14 cellular contexts compared by ENCODE assay signal in the genomic region with DNA sequence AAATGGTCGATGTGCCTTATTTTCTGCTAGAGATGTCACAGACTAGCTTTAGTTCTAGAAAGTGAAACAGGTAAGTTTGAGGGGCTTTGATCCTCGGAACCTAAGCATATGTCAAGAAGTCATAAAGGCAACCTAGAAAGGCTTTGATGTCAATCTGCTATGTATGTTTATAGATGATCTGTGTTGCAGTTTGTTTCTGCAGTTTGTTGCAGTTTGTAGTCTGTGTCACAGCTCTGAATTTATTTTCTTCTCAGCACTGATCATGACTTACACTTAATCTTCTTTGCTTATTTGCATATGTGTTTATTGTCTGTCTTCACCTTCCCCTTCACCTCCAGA. TPM values are rescaled to one million over a fixed set of nuclear protein-coding genes. Genes with fewer than 3 reads are reported as not detected.
DNase-seq lines count a peak whose midpoint lies in the region; ATAC-seq and TF ChIP-seq lines count a peak whose summit lies in the region.
"Had no signal": no experiment of that assay in that cellular context is flagged by ENCODE, and none has a peak within 500 bp of the region (broad histone marks: within the 10 kb centered on the region; RNA-seq: fewer than 3 reads in every experiment).

No MANE protein-coding gene starts in this region.

- CTCF ChIA-PET in T-cell (lab: Charles Lee), result interaction anchor here (0.7 to 1.2 kb wide), 3 partner anchors 9 to 48 kb away, joined by 3 to 10 read pairs (median 8); no protein-coding TSS in a partner anchor

- H3K27me3 Mint-ChIP-seq in activated naive CD4-positive, alpha-beta T cell treated with anti-CD3 and anti-CD28 coated beads, Interleukin-2, amount 50 U/mL, for 24 hours, result no peaks in the 10 kb centered on the region
- H3K27me3 Mint-ChIP-seq in T-cell (no peaks in the 10 kb centered on the region), type B pancreatic cell (no peaks in the 10 kb centered on the region)

- no peak for TF ChIP-seq CTCF in hepatocyte (IDR thresholded peaks at IDR 0.05; ENCODE audit: poor library complexity)
- TF ChIP-seq CTCF in type B pancreatic cell (conservative IDR thresholded peaks at IDR 0.05), result no peak

- H3K79me2 ChIP-seq in hepatocyte, result peaks cover 100% of the 10 kb centered on the region

- H3K27ac ChIP-seq in hepatocyte, result no peak overlapping the region
- H3K27ac ChIP-seq: WERI-Rb-1 had no signal

- ATAC-seq in T-cell (replicated peaks in 1 of 4) (peak in 3 of 4 experiments; percentile 58 to 91 (median 58)), HG03571 (IDR thresholded peaks at IDR 0.05; ENCODE audit: unreplicated experiment) (no peak), GM21526 (IDR thresholded peaks at IDR 0.05; ENCODE audit: low FRiP score, unreplicated experiment) (no peak), HG02840 (IDR thresholded peaks at IDR 0.05; ENCODE audit: low FRiP score, unreplicated experiment) (no peak)
- ATAC-seq: GM23338 had no signal

- no peak for DNase-seq in activated naive CD4-positive, alpha-beta T cell (lab: John Stamatoyannopoulos, UW)
- DNase-seq in T-cell (peak in 4 of 34 experiments; percentile 3 to 9 (median 6)), hepatocyte (ENCODE audit: low spot score) (no peak), type B pancreatic cell (ENCODE audit: extremely low spot score, unreplicated experiment) (no peak)
- DNase-seq: adrenal gland; AML-193; effector CD4-positive, alpha-beta T cell; tibial artery; WERI-Rb-1 had no signal

- no peaks in the 10 kb centered on the region for H3K36me3 ChIP-seq in hepatocyte (replicated peaks; ENCODE audit: insufficient read depth, low read depth)
- H3K36me3 ChIP-seq: adrenal gland had no signal

- H3K9me3 ChIP-seq in hepatocyte (ENCODE audit: low read depth), result no peaks in the 10 kb centered on the region
- H3K9me3 ChIP-seq: adrenal gland, tibial artery had no signal

- H3K4me3 ChIP-seq in hepatocyte, result no peak overlapping the region
- H3K4me3 ChIP-seq: GM23338 had no signal

- no peak overlapping the region for H2AFZ ChIP-seq in hepatocyte
- H2AFZ ChIP-seq: GM23338 had no signal

- H3K27me3 ChIP-seq in hepatocyte, result no peaks in the 10 kb centered on the region
- H3K27me3 ChIP-seq: adrenal gland, tibial artery had no signal

- peaks cover 100% of the 10 kb centered on the region for H4K20me1 ChIP-seq in hepatocyte (ENCODE audit: insufficient read depth, poor library complexity, severe bottlenecking)

- peaks cover 63% of the 10 kb centered on the region for H3K4me1 ChIP-seq in hepatocyte (ENCODE audit: insufficient read depth)

- no peaks in the 10 kb centered on the region for H3K9me2 ChIP-seq in hepatocyte (replicated peaks; ENCODE audit: insufficient read depth)

- peak overlapping the region; percentile 79 for H3K4me3 Mint-ChIP-seq in activated naive CD4-positive, alpha-beta T cell treated with anti-CD3 and anti-CD28 coated beads, Interleukin-2, amount 50 U/mL, for 24 hours
- peak overlapping the region; percentile 54 to 96 (median 59) for H3K4me3 Mint-ChIP-seq in T-cell
- peak overlapping the region; percentile 42 for H3K4me3 Mint-ChIP-seq in type B pancreatic cell
- H3K4me3 Mint-ChIP-seq: GM23338 had no signal

- H3K9me3 Mint-ChIP-seq in activated naive CD4-positive, alpha-beta T cell treated with anti-CD3 and anti-CD28 coated beads, Interleukin-2, amount 50 U/mL, for 24 hours, result no peaks in the 10 kb centered on the region
- H3K9me3 Mint-ChIP-seq in T-cell (no peaks in the 10 kb centered on the region), type B pancreatic cell (no peaks in the 10 kb centered on the region)

- H3K27ac Mint-ChIP-seq in activated naive CD4-positive, alpha-beta T cell treated with anti-CD3 and anti-CD28 coated beads, Interleukin-2, amount 50 U/mL, for 24 hours, result peak overlapping the region; percentile 1
- H3K27ac Mint-ChIP-seq in T-cell (peak overlapping the region; percentile 20 to 45), type B pancreatic cell (peak overlapping the region; percentile 7)
- H3K27ac Mint-ChIP-seq: GM23338 had no signal

- WGBS in hepatocyte (ENCODE audit: low lambda C conversion rate, missing lambda C conversion rate), result 56% methylated on average over 2 of the region's 2 CpGs

- POLR2A ChIA-PET in T-cell (lab: Charles Lee), result interaction anchor here in 1 of 2 donors (0.7 kb wide), 1 partner anchor 44 kb away, joined by 4 read pairs; no protein-coding TSS in a partner anchor

- H3K36me3 Mint-ChIP-seq in activated naive CD4-positive, alpha-beta T cell treated with anti-CD3 and anti-CD28 coated beads, Interleukin-2, amount 50 U/mL, for 24 hours, result peaks cover 22% of the 10 kb centered on the region
- peaks cover 41% of the 10 kb centered on the region for H3K36me3 Mint-ChIP-seq in T-cell
- H3K36me3 Mint-ChIP-seq in type B pancreatic cell, result peaks cover 38% of the 10 kb centered on the region

- H3K4me2 ChIP-seq in hepatocyte, result peak overlapping the region; percentile 95

- H3K4me1 Mint-ChIP-seq in activated naive CD4-positive, alpha-beta T cell treated with anti-CD3 and anti-CD28 coated beads, Interleukin-2, amount 50 U/mL, for 24 hours, result peaks cover 87% of the 10 kb centered on the region
- H3K4me1 Mint-ChIP-seq in T-cell (peaks cover 89 to 93% (median 90%) of the 10 kb centered on the region in 3 donors), type B pancreatic cell (ENCODE audit: unreplicated experiment) (peaks cover 49% of the 10 kb centered on the region)

RNA-seq across cellular contexts. Expression of a gene that starts 5.9 kb away (rescaled TPM):
- total RNA-seq in T-cell (100 to 1,000 TPM; 135 to 180 (median 159) TPM), hepatocyte (81.0 and 96.5 TPM in 2 replicates), type B pancreatic cell (ENCODE audit: low replicate concordance) (112 and 123 TPM in 2 replicates)
- 59.9 and 64.7 TPM in 2 replicates for polyA plus RNA-seq in hepatocyte

Comparison
In these comparisons a context has a peak if more than half of its experiments do, and no peak if none do; other contexts are left out.
1. ATAC-seq: peak in T-cell (3 of 4); none in HG03571 (single experiment), GM21526 (single experiment) and HG02840 (single experiment).
2. Peak in every context shown above with its lines, with median percentiles within 50 percentile points of each other: H3K27ac Mint-ChIP-seq and H3K4me3 Mint-ChIP-seq.